Comparison of ENCODE assay signal across 8 cellular contexts in the genomic region with DNA sequence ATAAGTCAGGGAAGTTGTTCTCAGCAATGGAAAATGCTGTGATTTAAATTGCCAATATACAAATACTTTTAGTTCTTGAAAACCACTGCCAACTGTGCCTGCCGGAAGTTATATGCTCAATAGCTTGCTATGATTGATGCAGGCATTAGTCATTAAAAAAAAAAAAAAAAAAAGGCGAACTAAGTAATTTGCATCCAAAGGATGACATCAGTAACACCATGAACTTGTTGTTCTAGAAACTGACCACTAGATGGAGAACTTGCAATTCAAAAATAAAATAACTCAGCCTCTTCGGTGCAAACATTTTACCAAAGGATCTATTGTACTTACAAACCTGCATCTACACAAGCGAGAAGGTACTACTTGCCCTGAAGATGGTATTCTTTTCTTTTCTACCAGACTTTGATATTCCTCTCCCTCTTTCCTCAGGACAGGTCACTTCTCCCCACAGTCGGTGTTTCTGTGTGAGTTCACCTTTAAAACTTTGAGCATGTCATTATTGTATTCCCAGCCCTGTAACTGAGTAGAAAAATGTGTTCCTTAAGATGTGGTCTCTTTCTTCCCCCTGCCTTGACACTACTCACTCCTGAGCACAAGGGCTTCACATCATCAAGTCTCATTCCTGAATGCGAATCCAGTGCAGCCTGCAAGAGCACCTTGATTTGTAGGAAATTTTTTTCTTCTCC.
A peak's percentile ranks its signal among the peaks of the same experiment; 100 is the strongest.
DNase-seq lines count a peak whose midpoint lies in the region; ATAC-seq, FAIRE-seq and TF ChIP-seq lines count a peak whose summit lies in the region.

No MANE protein-coding gene starts in this region.

- no peak overlapping the region for H2AFZ ChIP-seq in keratinocyte (ENCODE audit: control insufficient read depth, low read length)

- in situ Hi-C loops in G401 (cut with HindIII; ENCODE audit: low sequenced_read_pairs) = loop anchor here (5.0 kb wide), 1 partner anchor 86 kb away; no protein-coding TSS in a partner anchor
- in situ Hi-C loops in brain microvascular endothelial cell (cut with HindIII; ENCODE audit: low pct_ligation_motif_present, low sequenced_read_pairs) = no loop called here

- H3K27ac ChIP-seq in brain microvascular endothelial cell = no peak overlapping the region
- H3K27ac ChIP-seq in keratinocyte (ENCODE audit: control insufficient read depth, insufficient read depth, low read length) = no peak overlapping the region

- peak; percentile 73 for DNase-seq in G401 (ENCODE audit: low spot score)
- peak; percentile 73 for DNase-seq in NCI-H774 (lab: John Stamatoyannopoulos, UW)
- DNase-seq in brain microvascular endothelial cell = peak; percentile 37
- DNase-seq in keratinocyte (ENCODE audit: low read depth, low spot score) = peak; percentile 41
- peak; percentile 51 for DNase-seq in stromal cell of bone marrow (ENCODE audit: low read depth)
- DNase-seq in C1 segment of cervical spinal cord (lab: John Stamatoyannopoulos, UW) = no peak

- H3K9ac ChIP-seq in keratinocyte (ENCODE audit: control insufficient read depth, extremely low read depth, insufficient read depth, low read length) = no peak overlapping the region

- H3K4me2 ChIP-seq in keratinocyte (ENCODE audit: control insufficient read depth, extremely low read depth, insufficient read depth, low read depth, low read length) = no peak overlapping the region

- FAIRE-seq in keratinocyte (lab: Jason Lieb, UNC) = peak; percentile 49

- H3K36me3 ChIP-seq in brain microvascular endothelial cell (replicated peaks) = no peaks in the 10 kb centered on the region
- H3K36me3 ChIP-seq in keratinocyte (ENCODE audit: control insufficient read depth in 2 of 2, extremely low read depth in 1 of 2, insufficient read depth in 2 of 2, low read length in 2 of 2) = no peaks in the 10 kb centered on the region

- dilution Hi-C loops in keratinocyte (cut with MboI; ENCODE audit: extremely low pct_ligation_motif_present, low sequenced_read_pairs) = no loop called here

- no peaks in the 10 kb centered on the region for H3K9me3 ChIP-seq in keratinocyte (ENCODE audit: control insufficient read depth, low read depth, low read length)

- H3K9me1 ChIP-seq in keratinocyte (ENCODE audit: control insufficient read depth, extremely low read depth, insufficient read depth, low read length) = no peaks in the 10 kb centered on the region

- no peaks in the 10 kb centered on the region for H3K27me3 ChIP-seq in brain microvascular endothelial cell (replicated peaks)
- no peaks in the 10 kb centered on the region for H3K27me3 ChIP-seq in keratinocyte (ENCODE audit: control insufficient read depth, extremely low read depth, insufficient read depth, low read length)

- no peaks in the 10 kb centered on the region for H4K20me1 ChIP-seq in keratinocyte (ENCODE audit: control insufficient read depth, extremely low read depth, insufficient read depth, low read length)

- H3K4me1 ChIP-seq in keratinocyte (ENCODE audit: control insufficient read depth, extremely low read depth, insufficient read depth, low read length) = peaks cover 2% of the 10 kb centered on the region

- H3K4me3 ChIP-seq in brain microvascular endothelial cell (ENCODE audit: low read depth, low read length) = no peak overlapping the region
- H3K4me3 ChIP-seq in keratinocyte (ENCODE audit: control insufficient read depth in 2 of 3, extremely low read depth in 1 of 3, insufficient read depth in 2 of 3, low read depth in 1 of 3, low read length in 3 of 3) = no peak overlapping the region

- peak; percentile 35 for TF ChIP-seq CTCF in brain microvascular endothelial cell (IDR thresholded peaks at IDR 0.05; ENCODE audit: low read depth, low read length, missing control alignments)
- TF ChIP-seq CTCF in keratinocyte (optimal IDR thresholded peaks at IDR 0.05 in 1 of 3, IDR thresholded peaks at IDR 0.05 in 1 of 3, conservative IDR thresholded peaks at IDR 0.05 in 1 of 3; ENCODE audit: extremely low read depth in 1 of 3, insufficient read depth in 2 of 3, low read length in 3 of 3) = peak in 2 of 3 experiments; percentile 40 to 61

- no peaks in the 10 kb centered on the region for H3K79me2 ChIP-seq in keratinocyte (ENCODE audit: control insufficient read depth, insufficient read depth, low read length)

- ATAC-seq in GM21390 (IDR thresholded peaks at IDR 0.05; ENCODE audit: unreplicated experiment) (peak; percentile 85), HG03575 (IDR thresholded peaks at IDR 0.05; ENCODE audit: extremely low read depth, insufficient number of reproducible peaks, low FRiP score, unreplicated experiment) (peak; percentile 85)

Comparison
In these comparisons a context has a peak if more than half of its experiments do, and no peak if none do; other contexts are left out.
1. DNase-seq: peak in G401 (single experiment), NCI-H774 (single experiment), brain microvascular endothelial cell (single experiment), keratinocyte (single experiment) and stromal cell of bone marrow (single experiment); none in C1 segment of cervical spinal cord (0 of 14).